ENCODE assay signal across 30 cellular contexts in the genomic region with DNA sequence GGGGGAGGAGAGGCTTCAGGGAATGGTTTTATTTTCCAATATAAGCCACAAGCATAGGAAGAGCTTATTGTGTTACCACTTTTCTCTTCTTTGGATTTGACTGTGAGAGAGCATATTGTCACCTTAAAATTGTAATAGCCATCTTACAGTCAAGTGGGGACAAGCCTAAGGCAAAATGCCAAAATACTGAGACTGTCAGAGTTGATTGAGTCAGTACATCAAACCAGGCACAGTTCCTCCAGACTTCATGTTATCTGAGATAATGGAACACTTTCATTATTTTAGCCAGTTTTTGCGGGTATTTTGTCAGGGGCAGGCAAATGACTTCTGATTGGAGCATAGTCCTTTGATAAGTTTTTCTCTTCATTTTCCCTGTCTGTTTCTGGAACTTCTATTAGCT. TPM values are rescaled to one million over a fixed set of nuclear protein-coding genes. Genes with fewer than 3 reads are reported as not detected.
"Had no signal": no experiment of that assay in that cellular context is flagged by ENCODE, and none has a peak within 500 bp of the region (broad histone marks: within the 10 kb centered on the region; RNA-seq: fewer than 3 reads in every experiment).

No MANE protein-coding gene starts in this region.

- H3K27me3 ChIP-seq: adrenal gland, ascending aorta, colonic mucosa, dorsolateral prefrontal cortex, heart right ventricle, ovary, spleen, upper lobe of left lung had no signal

- DNase-seq: activated B cell treated with CpG ODN at 0.5 μM for 24 hours; activated CD4-positive, alpha-beta T cell treated with anti-CD3 and anti-CD28 coated beads for 36 hours; activated CD4-positive, alpha-beta T cell treated with anti-CD3 and anti-CD28 coated beads, Interleukin-2, amount 50 U/mL, for 4 hours; activated CD8-positive, alpha-beta memory T cell treated with anti-CD3 and anti-CD28 coated beads, Interleukin-2, amount 50 U/mL, for 48 hours; activated naive CD4-positive, alpha-beta T cell; activated T-cell treated with anti-CD3 and anti-CD28 coated beads, Interleukin-2, amount 50 U/mL, for 4 hours; adrenal gland; colonic mucosa; dorsolateral prefrontal cortex; endodermal cell; heart right ventricle; islet precursor cell; left colon; mesenchymal stem cell; ovary; spleen; stimulated activated CD4-positive, alpha-beta T cell treated with anti-CD3 and anti-CD28 coated beads, Interleukin-4, amount 100 ng/mL, for 1 hour; stimulated activated naive CD4-positive, alpha-beta T cell treated with Interleukin-2 at 50 U/mL for 16 hours; upper lobe of left lung had no signal

- H3K27ac ChIP-seq: adrenal gland, ascending aorta, colonic mucosa, dorsolateral prefrontal cortex, epithelial cell of prostate, heart right ventricle, neutrophil, ovary, prostate gland, spleen, upper lobe of left lung had no signal

- H3K9me3 ChIP-seq: adrenal gland, ascending aorta, colonic mucosa, heart right ventricle, neutrophil, ovary, prostate gland, spleen, upper lobe of left lung had no signal

- H3K4me1 ChIP-seq: adrenal gland, ascending aorta, colonic mucosa, heart right ventricle, prostate gland, spleen, upper lobe of left lung had no signal

- ATAC-seq: activated CD4-positive, alpha-beta T cell treated with anti-CD3 and anti-CD28 coated beads for 36 hours; activated T-cell treated with anti-CD3 and anti-CD28 coated beads, Interleukin-2, amount 50 U/mL, for 4 hours; heart right ventricle; left colon had no signal

- H3K4me3 ChIP-seq: adrenal gland, ascending aorta, colonic mucosa, dorsolateral prefrontal cortex, heart right ventricle, ovary, prostate gland, spleen, upper lobe of left lung had no signal

- H3K36me3 ChIP-seq: adrenal gland, ascending aorta, colonic mucosa, heart right ventricle, neutrophil, ovary, prostate gland, spleen, upper lobe of left lung had no signal

RNA-seq across cellular contexts. Expression of a gene that starts 53.9 kb away (rescaled TPM):
- total RNA-seq: activated B cell treated with CpG ODN at 0.5 μM for 24 hours; activated CD4-positive, alpha-beta T cell treated with anti-CD3 and anti-CD28 coated beads for 36 hours; activated CD8-positive, alpha-beta memory T cell treated with anti-CD3 and anti-CD28 coated beads for 36 hours; activated T-cell treated with anti-CD3 and anti-CD28 coated beads, Interleukin-2, amount 50 U/mL, for 4 hours; activated T-helper 2 cell treated with anti-CD3 and anti-CD28 coated beads, Interferon-gamma antibody, Interleukin-2, Interleukin-4, amounts not matched to agents 10 μg/mL and 5 μg/mL and 100 μg/mL, durations not matched to agents 14 hours and 24 hours and 36 hours; adrenal gland; ascending aorta; colonic mucosa; dorsolateral prefrontal cortex; endodermal cell; fibroblast of villous mesenchyme; heart right ventricle; left colon; mononuclear cell; myocyte; ovary; prostate gland; spleen; subcutaneous adipose tissue; upper lobe of left lung had no signal
- polyA plus RNA-seq: adrenal gland, heart right ventricle, ovary, spleen, thymus had no signal
